ENCODE assay signal across 8 cellular contexts in genomic region chr14:81436296-81437138, GRCh38. TPM values are rescaled to one million over a fixed set of nuclear protein-coding genes. Genes with fewer than 3 reads are reported as not detected.
DNase-seq lines count a peak whose midpoint lies in the region; ATAC-seq, FAIRE-seq and TF ChIP-seq lines count a peak whose summit lies in the region.

No MANE protein-coding gene starts in this region.

- TF ChIP-seq EP300 in SK-N-SH (IDR thresholded peaks at IDR 0.05; ENCODE audit: borderline replicate concordance in 1 of 2, low read depth in 1 of 2, low read length in 1 of 2) = no peak

- WGBS in SK-N-SH (ENCODE audit: low lambda C conversion rate) = 3% methylated on average over 11 of the region's 79 CpGs
- no CpG with 5 or more reads among the region's 79 CpGs for WGBS in trophoblast cell (ENCODE audit: extremely low coverage, insufficient coverage, insufficient read length)

- H3K9me2 ChIP-seq in SK-N-SH = no peaks in the 10 kb centered on the region

- peaks cover 5% of the 10 kb centered on the region for H3K9me3 Mint-ChIP-seq in astrocyte (ENCODE audit: unreplicated experiment)

- H2AFZ ChIP-seq in SK-N-SH (ENCODE audit: low read depth) (0 out of 2 replicates have a peak overlapping the region, but pooled peaks have one; percentile 79), astrocyte (ENCODE audit: low read depth, low read length) (peak overlapping the region; percentile 86), trophoblast cell (ENCODE audit: insufficient read depth, low read length, poor library complexity) (peak overlapping the region; percentile 94)

- H3K79me1 ChIP-seq in trophoblast cell (ENCODE audit: low read length) = peaks cover 2% of the 10 kb centered on the region

- peak overlapping the region; percentile 57 for H4K8ac ChIP-seq in trophoblast cell (ENCODE audit: low read depth, low read length)

- H3K27me3 ChIP-seq in SK-N-SH (ENCODE audit: insufficient read depth) = peaks cover 32% of the 10 kb centered on the region
- peaks cover 63% of the 10 kb centered on the region for H3K27me3 ChIP-seq in astrocyte (ENCODE audit: insufficient read depth, low read length)
- peaks cover 0 to 6% of the 10 kb centered on the region in 2 donors for H3K27me3 ChIP-seq in right atrium auricular region
- no peaks in the 10 kb centered on the region for H3K27me3 ChIP-seq in trophoblast cell (ENCODE audit: insufficient read depth, low read length)

- H3K23ac ChIP-seq in trophoblast cell (ENCODE audit: low read length) = no peak overlapping the region

- TF ChIP-seq CTCF in SK-N-SH (IDR thresholded peaks at IDR 0.05) (no peak), astrocyte (IDR thresholded peaks at IDR 0.05; ENCODE audit: insufficient read depth, low read depth, low read length) (no peak), right atrium auricular region (IDR thresholded peaks at IDR 0.05) (no peak)

- peaks cover 38% of the 10 kb centered on the region for H3K27me3 Mint-ChIP-seq in astrocyte (ENCODE audit: low read depth, unreplicated experiment)

- H3K36me3 ChIP-seq in SK-N-SH (replicated peaks in 1 of 2; ENCODE audit: control insufficient read depth in 1 of 2, insufficient read depth in 2 of 2, low read length in 1 of 2) (no peaks in the 10 kb centered on the region), astrocyte (ENCODE audit: insufficient read depth, low read length) (no peaks in the 10 kb centered on the region), right atrium auricular region (no peaks in the 10 kb centered on the region), trophoblast cell (ENCODE audit: control insufficient read depth in 1 of 2, insufficient read depth in 2 of 2, low read length in 2 of 2) (no peaks in the 10 kb centered on the region)

- no peak overlapping the region for H3K9ac ChIP-seq in SK-N-SH
- no peak overlapping the region for H3K9ac ChIP-seq in astrocyte (ENCODE audit: low read length)
- no peak overlapping the region for H3K9ac ChIP-seq in trophoblast cell (ENCODE audit: low read length)

- no peak overlapping the region for H3K4ac ChIP-seq in trophoblast cell (ENCODE audit: low read depth, low read length)

- H3K4me3 ChIP-seq in SK-N-SH (ENCODE audit: low read depth in 2 of 2, low read length in 1 of 2) (peak overlapping the region; percentile 56 to 60), astrocyte (ENCODE audit: insufficient read depth, low read depth, low read length) (peak overlapping the region; percentile 55), right atrium auricular region (peak overlapping the region; percentile 49 to 61), trophoblast cell (ENCODE audit: low read depth, low read length) (peak overlapping the region; percentile 82)

- no peak overlapping the region for H4K91ac ChIP-seq in trophoblast cell (ENCODE audit: low read depth, low read length)

- H3K18ac ChIP-seq in trophoblast cell (ENCODE audit: low read length) = peak overlapping the region; percentile 91

- no peak overlapping the region for H4K12ac ChIP-seq in trophoblast cell (ENCODE audit: low read depth, low read length)

- peak overlapping the region; percentile 16 for H3K27ac Mint-ChIP-seq in astrocyte (ENCODE audit: unreplicated experiment)

- H2AK5ac ChIP-seq in trophoblast cell (ENCODE audit: low read length) = no peak overlapping the region

- H2BK12ac ChIP-seq in trophoblast cell (ENCODE audit: low read length) = no peak overlapping the region

- no peak overlapping the region for H2BK120ac ChIP-seq in trophoblast cell (ENCODE audit: insufficient read depth, low read length, poor library complexity)

- FAIRE-seq in astrocyte (lab: Jason Lieb, UNC) = no peak

- H3K4me1 Mint-ChIP-seq in astrocyte (ENCODE audit: low read depth, unreplicated experiment) = peaks cover 4% of the 10 kb centered on the region

- ATAC-seq in GM21786 (IDR thresholded peaks at IDR 0.05; ENCODE audit: unreplicated experiment) = peak; percentile 51

- TF ChIP-seq RAD21 in SK-N-SH (IDR thresholded peaks at IDR 0.05; ENCODE audit: low read length) = no peak

- H2BK5ac ChIP-seq in trophoblast cell (ENCODE audit: low read depth, low read length, poor library complexity) = no peak overlapping the region

- no peaks in the 10 kb centered on the region for H3F3A ChIP-seq in SK-N-SH (replicated peaks; ENCODE audit: insufficient read depth)

- H3K36me3 Mint-ChIP-seq in astrocyte (ENCODE audit: low read depth, unreplicated experiment) = no peaks in the 10 kb centered on the region

- no peaks in the 10 kb centered on the region for H3K79me2 ChIP-seq in SK-N-SH (ENCODE audit: insufficient read depth)
- no peaks in the 10 kb centered on the region for H3K79me2 ChIP-seq in astrocyte (ENCODE audit: insufficient read depth, low read length)
- peaks cover 4% of the 10 kb centered on the region for H3K79me2 ChIP-seq in trophoblast cell (ENCODE audit: control insufficient read depth, insufficient read depth, low read length, poor library complexity)

- H4K20me1 ChIP-seq in SK-N-SH (ENCODE audit: insufficient read depth) = no peaks in the 10 kb centered on the region
- no peaks in the 10 kb centered on the region for H4K20me1 ChIP-seq in astrocyte (ENCODE audit: insufficient read depth, low read length)

- H3K4me1 ChIP-seq in SK-N-SH (ENCODE audit: control insufficient read depth in 1 of 2, insufficient read depth in 2 of 2, low read depth in 1 of 2, low read length in 1 of 2) = peaks cover 0 to 8% of the 10 kb centered on the region in 2 experiments; a peak in 1 of 4 replicates
- peaks cover 11% of the 10 kb centered on the region for H3K4me1 ChIP-seq in astrocyte (ENCODE audit: insufficient read depth, low read length)
- H3K4me1 ChIP-seq in right atrium auricular region = peaks cover 0 to 19% of the 10 kb centered on the region in 2 donors
- peaks cover 0 to 8% of the 10 kb centered on the region in 2 experiments for H3K4me1 ChIP-seq in trophoblast cell (ENCODE audit: control insufficient read depth in 1 of 2, insufficient read depth in 2 of 2, low read length in 2 of 2)

- peak overlapping the region; percentile 79 for H3K14ac ChIP-seq in trophoblast cell (ENCODE audit: low read length)

- CTCF ChIA-PET in SK-N-SH (lab: Yijun Ruan, JAX) = interaction anchor here (0.8 to 2.8 kb wide), 5 partner anchors 10 to 185 kb away, joined by 3 to 19 read pairs (median 4); no protein-coding TSS in a partner anchor

- POLR2A ChIA-PET in SK-N-SH (lab: Yijun Ruan, JAX) = no interaction called here

- H3K4me3 Mint-ChIP-seq in astrocyte (ENCODE audit: unreplicated experiment) = peak overlapping the region; percentile 82

- H3K4me2 ChIP-seq in SK-N-SH (peak overlapping the region; percentile 75), astrocyte (ENCODE audit: low read length) (peak overlapping the region; percentile 87), trophoblast cell (ENCODE audit: low read length) (peak overlapping the region; percentile 96)

- peak; percentile 75 for DNase-seq in DMS79 (lab: John Stamatoyannopoulos, UW)
- peak; percentile 41 for DNase-seq in KG1 (lab: John Stamatoyannopoulos, UW)
- peak; percentile 97 for DNase-seq in SK-N-SH
- peak; percentile 37 for DNase-seq in astrocyte (ENCODE audit: low read depth)
- peak; percentile 81 for DNase-seq in right atrium auricular region (ENCODE audit: low spot score)
- peak; percentile 64 to 85 for DNase-seq in trophoblast cell
- DNase-seq in NOMO-1 treated with dmso at 0.1 percent for 144 hours (lab: John Stamatoyannopoulos, UW; ENCODE audit: unreplicated experiment) = no peak

- H3K27ac ChIP-seq in SK-N-SH (ENCODE audit: low read depth in 2 of 2, low read length in 1 of 2) (no peak overlapping the region; a peak in 1 of 4 replicates), astrocyte (ENCODE audit: low read depth, low read length) (no peak overlapping the region), right atrium auricular region (peak overlapping the region; percentile 54 to 67), trophoblast cell (ENCODE audit: low read depth, low read length) (no peak overlapping the region)

- H3K9me3 ChIP-seq in SK-N-SH (no peaks in the 10 kb centered on the region), astrocyte (ENCODE audit: insufficient read depth, low read depth, low read length) (no peaks in the 10 kb centered on the region), right atrium auricular region (no peaks in the 10 kb centered on the region), trophoblast cell (ENCODE audit: insufficient read depth, low read depth, low read length) (no peaks in the 10 kb centered on the region)

TF ChIP-seq in SK-N-SH, 30 proteins besides CTCF, POLR2A, EP300 and RAD21 (continues in another document):
- TF ChIP-seq, protein P1, sequence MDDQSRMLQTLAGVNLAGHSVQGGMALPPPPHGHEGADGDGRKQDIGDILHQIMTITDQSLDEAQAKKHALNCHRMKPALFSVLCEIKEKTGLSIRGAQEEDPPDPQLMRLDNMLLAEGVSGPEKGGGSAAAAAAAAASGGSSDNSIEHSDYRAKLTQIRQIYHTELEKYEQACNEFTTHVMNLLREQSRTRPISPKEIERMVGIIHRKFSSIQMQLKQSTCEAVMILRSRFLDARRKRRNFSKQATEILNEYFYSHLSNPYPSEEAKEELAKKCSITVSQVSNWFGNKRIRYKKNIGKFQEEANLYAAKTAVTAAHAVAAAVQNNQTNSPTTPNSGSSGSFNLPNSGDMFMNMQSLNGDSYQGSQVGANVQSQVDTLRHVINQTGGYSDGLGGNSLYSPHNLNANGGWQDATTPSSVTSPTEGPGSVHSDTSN (IDR thresholded peaks at IDR 0.05) = no peak
- TF ChIP-seq, protein P2, sequence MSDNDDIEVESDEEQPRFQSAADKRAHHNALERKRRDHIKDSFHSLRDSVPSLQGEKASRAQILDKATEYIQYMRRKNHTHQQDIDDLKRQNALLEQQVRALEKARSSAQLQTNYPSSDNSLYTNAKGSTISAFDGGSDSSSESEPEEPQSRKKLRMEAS (IDR thresholded peaks at IDR 0.05; ENCODE audit: low read depth) = peak; percentile 17; the same call in 1 of the 2 replicates
- TF ChIP-seq, protein P3, sequence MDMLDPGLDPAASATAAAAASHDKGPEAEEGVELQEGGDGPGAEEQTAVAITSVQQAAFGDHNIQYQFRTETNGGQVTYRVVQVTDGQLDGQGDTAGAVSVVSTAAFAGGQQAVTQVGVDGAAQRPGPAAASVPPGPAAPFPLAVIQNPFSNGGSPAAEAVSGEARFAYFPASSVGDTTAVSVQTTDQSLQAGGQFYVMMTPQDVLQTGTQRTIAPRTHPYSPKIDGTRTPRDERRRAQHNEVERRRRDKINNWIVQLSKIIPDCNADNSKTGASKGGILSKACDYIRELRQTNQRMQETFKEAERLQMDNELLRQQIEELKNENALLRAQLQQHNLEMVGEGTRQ (IDR thresholded peaks at IDR 0.05; ENCODE audit: borderline replicate concordance, low read depth, low read length) = no peak
- TF ChIP-seq TEAD4 (IDR thresholded peaks at IDR 0.05; ENCODE audit: borderline replicate concordance, insufficient read depth) (no peak), GATA2 (CRISPR knock-in tag; IDR thresholded peaks at IDR 0.05) (no peak)

RNA-seq across cellular contexts. Expression of gene STON2, which starts 36.4 kb away (rescaled TPM):
- polyA plus RNA-seq in SK-N-SH (2012; rRNA removed) = 0.05 TPM in 1 of 2 replicates, not detected in the other
- 0.03 and 0.04 TPM in 2 replicates for polyA plus RNA-seq in SK-N-SH (2012; cell fraction: cytosol; rRNA removed)
- 0.01 TPM in 1 of 2 replicates, not detected in the other for polyA plus RNA-seq in SK-N-SH (2012; cell fraction: nucleus; rRNA removed)
- 39.7 and 52.9 TPM in 2 replicates for total RNA-seq in astrocyte
- total RNA-seq in right atrium auricular region = 10 to 100 TPM in 1 of 2 donors, 1 to 10 TPM in 1; 8.6 to 14.1 TPM
- 20.0 and 21.6 TPM in 2 replicates for polyA plus RNA-seq in trophoblast cell (2013)

Comparison
In these comparisons a context has a peak if more than half of its experiments do, and no peak if none do; other contexts are left out.
1. H3K27ac ChIP-seq: peak in right atrium auricular region (2 of 2); none in SK-N-SH (0 of 2), astrocyte (single experiment) and trophoblast cell (single experiment).
2. Peak in every context shown above with its lines, with median percentiles within 50 percentile points of each other: H2AFZ ChIP-seq, H3K4me2 ChIP-seq and H3K4me3 ChIP-seq.